In the genomic region with DNA sequence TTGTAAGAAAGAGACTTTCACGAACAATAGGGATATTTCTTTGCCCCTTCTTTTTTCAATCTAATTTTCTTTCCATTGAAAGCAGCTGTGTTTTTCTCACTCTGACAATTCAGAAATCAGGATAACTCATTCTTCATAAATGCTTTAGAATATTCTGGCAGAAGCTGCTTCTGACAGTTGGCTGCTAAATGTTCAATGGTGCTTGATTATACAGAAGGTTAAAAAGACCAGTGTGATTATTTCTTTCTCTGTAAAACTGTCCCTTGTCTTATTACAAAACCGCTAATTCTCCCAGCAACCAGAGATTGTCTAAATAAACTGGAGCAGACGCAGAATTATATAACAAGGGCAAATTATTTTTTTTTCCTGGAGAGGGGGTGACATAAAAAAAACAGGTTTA, we compare ENCODE assay signal across 17 cellular contexts.
A peak's percentile ranks its signal among the peaks of the same experiment; 100 is the strongest.
DNase-seq lines count a peak whose midpoint lies in the region; ATAC-seq and TF ChIP-seq lines count a peak whose summit lies in the region.
"Had no signal": no experiment of that assay in that cellular context is flagged by ENCODE, and none has a peak within 500 bp of the region (broad histone marks: within the 10 kb centered on the region; RNA-seq: fewer than 3 reads in every experiment).

No MANE protein-coding gene starts in this region.

- H3K27me3 ChIP-seq in SK-N-SH (ENCODE audit: insufficient read depth) = no peaks in the 10 kb centered on the region
- H3K27me3 ChIP-seq: BLaER1 treated with 17β-estradiol and CSF1 and Interleukin-3, amounts not matched to agents 10 nM and 100 nM had no signal

- ATAC-seq in SK-N-SH treated with all-trans-retinoic acid at 6 μM for 48 hours = no peak
- ATAC-seq: A549; CD8-positive, alpha-beta T cell; GM12878 had no signal

- no peaks in the 10 kb centered on the region for H3K9me2 ChIP-seq in SK-N-SH

- WGBS in SK-N-SH (ENCODE audit: low lambda C conversion rate) = 92% methylated on average over 3 of the region's 3 CpGs

- no peaks in the 10 kb centered on the region for H4K20me1 ChIP-seq in SK-N-SH (ENCODE audit: insufficient read depth)
- H4K20me1 ChIP-seq: BLaER1 treated with 17β-estradiol and CSF1 and Interleukin-3, amounts not matched to agents 10 nM and 100 nM had no signal

- H3K27ac ChIP-seq in SK-N-SH (ENCODE audit: low read depth in 2 of 2, low read length in 1 of 2) = no peak overlapping the region
- H3K27ac ChIP-seq: 22Rv1; A549; BLaER1 treated with 17β-estradiol and CSF1 and Interleukin-3, amounts not matched to agents 10 nM and 100 nM; C4-2B had no signal

- POLR2A ChIA-PET in SK-N-SH (lab: Yijun Ruan, JAX) = no interaction called here

- no peak for TF ChIP-seq CTCF in SK-N-SH (IDR thresholded peaks at IDR 0.05)

- no peak overlapping the region for H3K4me2 ChIP-seq in SK-N-SH
- H3K4me2 ChIP-seq: A549; BLaER1 treated with 17β-estradiol and CSF1 and Interleukin-3, amounts not matched to agents 10 nM and 100 nM had no signal

- no peak overlapping the region for H3K4me3 ChIP-seq in SK-N-SH (ENCODE audit: low read depth in 2 of 2, low read length in 1 of 2)
- H3K4me3 ChIP-seq: A549; BLaER1 treated with 17β-estradiol and CSF1 and Interleukin-3, amounts not matched to agents 10 nM and 100 nM; GM12878 had no signal

- DNase-seq in SK-N-SH (no peak), cerebellar cortex (ENCODE audit: low spot score) (peak; percentile 57), HuH-7 (ENCODE audit: low spot score) (no peak), NCI-H2107 treated with DMSO at 0.1 percent for 48 hours (lab: John Stamatoyannopoulos, UW; ENCODE audit: unreplicated experiment) (no peak)
- DNase-seq: AML-193; Caco-2; Calu3; CD4-positive, alpha-beta T cell; CD8-positive, alpha-beta T cell; DMS79 treated with DMSO at 0.1 percent for 48 hours; GDM1 had no signal

- no peaks in the 10 kb centered on the region for H3K4me1 ChIP-seq in SK-N-SH (ENCODE audit: control insufficient read depth in 1 of 2, insufficient read depth in 2 of 2, low read depth in 1 of 2, low read length in 1 of 2)
- H3K4me1 ChIP-seq: Caco-2 had no signal

- H3K36me3 ChIP-seq in SK-N-SH (replicated peaks in 1 of 2; ENCODE audit: control insufficient read depth in 1 of 2, insufficient read depth in 2 of 2, low read length in 1 of 2) = no peaks in the 10 kb centered on the region
- H3K36me3 ChIP-seq: BLaER1 treated with 17β-estradiol and CSF1 and Interleukin-3, amounts not matched to agents 10 nM and 100 nM had no signal

- no peaks in the 10 kb centered on the region for H3F3A ChIP-seq in SK-N-SH (replicated peaks; ENCODE audit: insufficient read depth)

- TF ChIP-seq EP300 in SK-N-SH (IDR thresholded peaks at IDR 0.05; ENCODE audit: borderline replicate concordance in 1 of 2, low read depth in 1 of 2, low read length in 1 of 2) = no peak

- no peak for TF ChIP-seq RAD21 in SK-N-SH (IDR thresholded peaks at IDR 0.05; ENCODE audit: low read length)

- H3K9ac ChIP-seq in SK-N-SH = no peak overlapping the region
- H3K9ac ChIP-seq: BLaER1 treated with 17β-estradiol and CSF1 and Interleukin-3, amounts not matched to agents 10 nM and 100 nM had no signal

- peaks cover 4% of the 10 kb centered on the region; the same call in 1 of the 2 replicates for H3K9me3 ChIP-seq in SK-N-SH
- H3K9me3 ChIP-seq: A549, Caco-2 had no signal

- H3K79me2 ChIP-seq in SK-N-SH (ENCODE audit: insufficient read depth) = no peaks in the 10 kb centered on the region

- H2AFZ ChIP-seq in SK-N-SH (ENCODE audit: low read depth) = 0 out of 2 replicates have a peak overlapping the region, but pooled peaks have one; percentile 48

- CTCF ChIA-PET in SK-N-SH (lab: Yijun Ruan, JAX) = interaction anchor here (1.0 to 1.2 kb wide), 2 partner anchors 10 to 27 kb away, joined by 4 read pairs; no protein-coding TSS in a partner anchor

TF ChIP-seq in SK-N-SH, 30 proteins besides CTCF, POLR2A, EP300 and RAD21 (continues in another document):
- TF ChIP-seq SMC3 (IDR thresholded peaks at IDR 0.05; ENCODE audit: low read depth, low read length) (no peak), NRF1 (IDR thresholded peaks at IDR 0.05; ENCODE audit: low read depth, low read length) (no peak), FOXM1 (IDR thresholded peaks at IDR 0.05; ENCODE audit: low read depth) (no peak), RXRA (IDR thresholded peaks at IDR 0.05; ENCODE audit: borderline replicate concordance, low read depth) (no peak), MEF2A (IDR thresholded peaks at IDR 0.05; ENCODE audit: borderline replicate concordance, low read depth) (no peak), GATA2 (CRISPR knock-in tag; IDR thresholded peaks at IDR 0.05) (no peak), TEAD4 (IDR thresholded peaks at IDR 0.05; ENCODE audit: borderline replicate concordance, insufficient read depth) (no peak), IRF3 (IDR thresholded peaks at IDR 0.05; ENCODE audit: low read depth, low read length) (no peak), TCF12 (IDR thresholded peaks at IDR 0.05) (no peak), GABPA (IDR thresholded peaks at IDR 0.05; ENCODE audit: low read depth) (no peak), MXI1 (IDR thresholded peaks at IDR 0.05; ENCODE audit: low read depth, low read length) (no peak), TAF1 (IDR thresholded peaks at IDR 0.05; ENCODE audit: borderline replicate concordance, low read depth, low read length) (no peak), FOSL2 (IDR thresholded peaks at IDR 0.05; ENCODE audit: borderline replicate concordance, low read depth) (no peak), FOXJ3 (CRISPR knock-in tag; IDR thresholded peaks at IDR 0.05) (no peak), ELF1 (IDR thresholded peaks at IDR 0.05) (no peak), JUND (IDR thresholded peaks at IDR 0.05) (no peak)
- TF ChIP-seq, protein P1, sequence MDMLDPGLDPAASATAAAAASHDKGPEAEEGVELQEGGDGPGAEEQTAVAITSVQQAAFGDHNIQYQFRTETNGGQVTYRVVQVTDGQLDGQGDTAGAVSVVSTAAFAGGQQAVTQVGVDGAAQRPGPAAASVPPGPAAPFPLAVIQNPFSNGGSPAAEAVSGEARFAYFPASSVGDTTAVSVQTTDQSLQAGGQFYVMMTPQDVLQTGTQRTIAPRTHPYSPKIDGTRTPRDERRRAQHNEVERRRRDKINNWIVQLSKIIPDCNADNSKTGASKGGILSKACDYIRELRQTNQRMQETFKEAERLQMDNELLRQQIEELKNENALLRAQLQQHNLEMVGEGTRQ (IDR thresholded peaks at IDR 0.05; ENCODE audit: borderline replicate concordance, low read depth, low read length) = no peak

TF ChIP-seq in SK-N-SH treated with all-trans-retinoic acid at 6 μM for 48 hours, 23 proteins besides CTCF, POLR2A, EP300 and RAD21:
- TF ChIP-seq ESRRG (CRISPR knock-in tag; IDR thresholded peaks at IDR 0.05) (no peak), ZFP3 (CRISPR knock-in tag; IDR thresholded peaks at IDR 0.05) (no peak), PPARA (CRISPR knock-in tag; IDR thresholded peaks at IDR 0.05; ENCODE audit: borderline replicate concordance) (no peak), CSRNP3 (CRISPR knock-in tag; IDR thresholded peaks at IDR 0.05) (no peak), ZFP30 (CRISPR knock-in tag; IDR thresholded peaks at IDR 0.05) (no peak), SNAI2 (CRISPR knock-in tag; IDR thresholded peaks at IDR 0.05) (no peak), TOX (CRISPR knock-in tag; IDR thresholded peaks at IDR 0.05; ENCODE audit: borderline replicate concordance) (no peak)
- TF ChIP-seq, protein P2, sequence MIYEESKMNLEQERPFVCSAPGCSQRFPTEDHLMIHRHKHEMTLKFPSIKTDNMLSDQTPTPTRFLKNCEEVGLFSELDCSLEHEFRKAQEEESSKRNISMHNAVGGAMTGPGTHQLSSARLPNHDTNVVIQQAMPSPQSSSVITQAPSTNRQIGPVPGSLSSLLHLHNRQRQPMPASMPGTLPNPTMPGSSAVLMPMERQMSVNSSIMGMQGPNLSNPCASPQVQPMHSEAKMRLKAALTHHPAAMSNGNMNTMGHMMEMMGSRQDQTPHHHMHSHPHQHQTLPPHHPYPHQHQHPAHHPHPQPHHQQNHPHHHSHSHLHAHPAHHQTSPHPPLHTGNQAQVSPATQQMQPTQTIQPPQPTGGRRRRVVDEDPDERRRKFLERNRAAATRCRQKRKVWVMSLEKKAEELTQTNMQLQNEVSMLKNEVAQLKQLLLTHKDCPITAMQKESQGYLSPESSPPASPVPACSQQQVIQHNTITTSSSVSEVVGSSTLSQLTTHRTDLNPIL (CRISPR knock-in tag; IDR thresholded peaks at IDR 0.05; ENCODE audit: low read depth) = no peak
